Comparison of ENCODE assay signal across 8 cellular contexts in genomic region chr10:6204063-6204340, GRCh38. TPM values are rescaled to one million over a fixed set of nuclear protein-coding genes. Genes with fewer than 3 reads are reported as not detected.
DNase-seq lines count a peak whose midpoint lies in the region; ATAC-seq, FAIRE-seq and TF ChIP-seq lines count a peak whose summit lies in the region.

No MANE protein-coding gene starts in this region.

- H3K4me3 ChIP-seq in kidney (ENCODE audit: low read length in 2 of 2) = peak overlapping the region; percentile 78 to 80

- peaks cover 52% of the 10 kb centered on the region for H3K4me1 Mint-ChIP-seq in brain

- peak overlapping the region in 1 of 2 donors; percentile 85 for H3K9ac ChIP-seq in kidney (ENCODE audit: low read length in 2 of 2)

- intact Hi-C loops in kidney (cut with DNase I) = no loop called here

- peaks cover 0 to 9% (median 7%) of the 10 kb centered on the region in 5 experiments for H3K9me3 Mint-ChIP-seq in brain

- no peaks in the 10 kb centered on the region for H3K36me3 ChIP-seq in kidney (ENCODE audit: control insufficient read depth in 1 of 2, insufficient read depth in 2 of 2, low read length in 2 of 2)

- H3K9me3 ChIP-seq in kidney (ENCODE audit: control insufficient read depth in 1 of 2, low read length in 2 of 2) = no peaks in the 10 kb centered on the region

- H3K4me3 Mint-ChIP-seq in brain = peak overlapping the region; percentile 90 to 98 (median 97)

- H3K4me1 ChIP-seq in kidney (ENCODE audit: control insufficient read depth in 1 of 2, insufficient read depth in 1 of 2, low read depth in 1 of 2, low read length in 2 of 2) = peaks cover 6 to 30% of the 10 kb centered on the region in 2 donors

- peak; percentile 57 for DNase-seq in GM03348 (ENCODE audit: low spot score)
- DNase-seq in T-helper 2 cell = peak in 3 of 5 experiments; percentile 41 to 62 (median 48)
- DNase-seq in kidney = no peak
- peak; percentile 78 for DNase-seq in stimulated activated CD4-positive, alpha-beta T cell treated with anti-CD3 and anti-CD28 coated beads, Interleukin-4, amount 100 ng/mL, for 1 hour
- no peak for DNase-seq in NCI-H2029 treated with DMSO at 0.1 percent for 48 hours (lab: John Stamatoyannopoulos, UW)
- DNase-seq in NCI-H2196 (lab: John Stamatoyannopoulos, UW; ENCODE audit: unreplicated experiment) = no peak

- peak overlapping the region; percentile 83 to 88 for H3K27ac ChIP-seq in kidney (ENCODE audit: low read depth in 2 of 2, low read length in 2 of 2)

- TF ChIP-seq CTCF in brain (conservative IDR thresholded peaks at IDR 0.05) (no peak), kidney (IDR thresholded peaks at IDR 0.05; ENCODE audit: borderline replicate concordance, extremely low read depth, insufficient read depth) (no peak)

- FAIRE-seq in kidney (lab: Jason Lieb, UNC) = no peak

- peaks cover 22% of the 10 kb centered on the region for H3K27me3 Mint-ChIP-seq in brain

- no peak for ATAC-seq in GM21526 (IDR thresholded peaks at IDR 0.05; ENCODE audit: low FRiP score, unreplicated experiment)

- peaks cover 30% of the 10 kb centered on the region for H3K36me3 Mint-ChIP-seq in brain

- peak overlapping the region in 3 of 5 experiments; percentile 85 to 95 (median 90) for H3K27ac Mint-ChIP-seq in brain

RNA-seq across cellular contexts. Expression of gene PFKFB3, which starts 1.3 kb away (rescaled TPM):
- 22.3 TPM for polyA plus RNA-seq in brain (ENCODE audit: insufficient read depth, low read depth, low replicate concordance)
- total RNA-seq in kidney = 141 TPM
- 34.9 TPM for polyA plus RNA-seq in kidney (ENCODE audit: insufficient read depth, low read depth, low replicate concordance)

Comparison
In these comparisons a context has a peak if more than half of its experiments do, and no peak if none do; other contexts are left out.
1. DNase-seq: peak in GM03348 (single experiment), T-helper 2 cell (3 of 5) and stimulated activated CD4-positive, alpha-beta T cell treated with anti-CD3 and anti-CD28 coated beads, Interleukin-4, amount 100 ng/mL, for 1 hour (single experiment); none in kidney (single experiment), NCI-H2029 treated with DMSO at 0.1 percent for 48 hours (single experiment) and NCI-H2196 (single experiment).